1 cellular context compared by ENCODE assay signal in genomic region chr3:126212250-126212628, GRCh38.
TF ChIP-seq lines count a peak whose summit lies in the region.

No MANE protein-coding gene starts in this region.

TF ChIP-seq in A549, 52 proteins besides CTCF, POLR2A, EP300 and RAD21 (continued from another document):
- TF ChIP-seq, protein P1, sequence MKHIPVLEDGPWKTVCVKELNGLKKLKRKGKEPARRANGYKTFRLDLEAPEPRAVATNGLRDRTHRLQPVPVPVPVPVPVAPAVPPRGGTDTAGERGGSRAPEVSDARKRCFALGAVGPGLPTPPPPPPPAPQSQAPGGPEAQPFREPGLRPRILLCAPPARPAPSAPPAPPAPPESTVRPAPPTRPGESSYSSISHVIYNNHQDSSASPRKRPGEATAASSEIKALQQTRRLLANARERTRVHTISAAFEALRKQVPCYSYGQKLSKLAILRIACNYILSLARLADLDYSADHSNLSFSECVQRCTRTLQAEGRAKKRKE (CRISPR knock-in tag; IDR thresholded peaks at IDR 0.05; ENCODE audit: low read depth) = no peak
